15 cellular contexts compared by ENCODE assay signal in genomic region chr10:127997937-127998336, GRCh38.
DNase-seq lines count a peak whose midpoint lies in the region; ATAC-seq and TF ChIP-seq lines count a peak whose summit lies in the region.
"Had no signal": no experiment of that assay in that cellular context is flagged by ENCODE, and none has a peak within 500 bp of the region (broad histone marks: within the 10 kb centered on the region; RNA-seq: fewer than 3 reads in every experiment).

No MANE protein-coding gene starts in this region.

- no peak overlapping the region for H3K4me3 ChIP-seq in GM23338
- H3K4me3 ChIP-seq in rectal smooth muscle tissue (ENCODE audit: low read length): no peak overlapping the region
- no peak overlapping the region for H3K4me3 ChIP-seq in PC-9
- H3K4me3 ChIP-seq: mucosa of descending colon had no signal

- H3K4me1 Mint-ChIP-seq in GM23338: peaks cover 14% of the 10 kb centered on the region; the same call in 2 of the 3 replicates
- peaks cover 5% of the 10 kb centered on the region for H3K4me1 Mint-ChIP-seq in activated naive CD4-positive, alpha-beta T cell treated with anti-CD3 and anti-CD28 coated beads for 36 hours (ENCODE audit: low read depth)

- BruUV-seq in PC-9 (replicated peaks; lab: Mats Ljungman, UMichigan): no TSS peak

- no peak overlapping the region for H3K4me3 Mint-ChIP-seq in GM23338
- no peak overlapping the region for H3K4me3 Mint-ChIP-seq in activated naive CD4-positive, alpha-beta T cell treated with anti-CD3 and anti-CD28 coated beads for 36 hours

- H3K4me2 ChIP-seq in GM23338: no peak overlapping the region
- no peak overlapping the region for H3K4me2 ChIP-seq in PC-9

- H3K36me3 ChIP-seq in GM23338 (ENCODE audit: insufficient read depth) (no peaks in the 10 kb centered on the region), rectal smooth muscle tissue (ENCODE audit: control insufficient read depth, insufficient read depth, low read length) (no peaks in the 10 kb centered on the region), PC-9 (ENCODE audit: low read depth) (no peaks in the 10 kb centered on the region)

- TF ChIP-seq CTCF in GM23338 (conservative IDR thresholded peaks at IDR 0.05; ENCODE audit: low read depth in 2 of 2) (no peak), PC-9 (conservative IDR thresholded peaks at IDR 0.05) (no peak)

- H3K9me3 ChIP-seq in PC-9 (ENCODE audit: insufficient read depth, low read depth): no peaks in the 10 kb centered on the region
- H3K9me3 ChIP-seq: mucosa of descending colon had no signal

- H3K4me1 ChIP-seq in GM23338 (ENCODE audit: insufficient read depth): no peaks in the 10 kb centered on the region
- H3K4me1 ChIP-seq in rectal smooth muscle tissue (ENCODE audit: control insufficient read depth, insufficient read depth, low read length): no peaks in the 10 kb centered on the region
- no peaks in the 10 kb centered on the region for H3K4me1 ChIP-seq in PC-9 (replicated peaks; ENCODE audit: insufficient read depth)

- no peaks in the 10 kb centered on the region for H3F3A ChIP-seq in GM23338 (replicated peaks; ENCODE audit: low read depth)
- H3F3A ChIP-seq in PC-9 (ENCODE audit: insufficient read depth, low read depth): no peaks in the 10 kb centered on the region

- H3K9ac ChIP-seq in rectal smooth muscle tissue (ENCODE audit: low read length): no peak overlapping the region

- H2AFZ ChIP-seq in GM23338: peak overlapping the region; percentile 10; the same call in 1 of the 2 replicates
- H2AFZ ChIP-seq in PC-9: no peak overlapping the region

- H3K27ac Mint-ChIP-seq in GM23338: no peak overlapping the region
- no peak overlapping the region for H3K27ac Mint-ChIP-seq in activated naive CD4-positive, alpha-beta T cell treated with anti-CD3 and anti-CD28 coated beads for 36 hours

- no peaks in the 10 kb centered on the region for H3K9me3 Mint-ChIP-seq in GM23338
- H3K9me3 Mint-ChIP-seq in activated naive CD4-positive, alpha-beta T cell treated with anti-CD3 and anti-CD28 coated beads for 36 hours: no peaks in the 10 kb centered on the region

- H3K9me2 ChIP-seq in GM23338 (ENCODE audit: insufficient read depth) (no peaks in the 10 kb centered on the region), PC-9 (ENCODE audit: insufficient read depth) (no peaks in the 10 kb centered on the region)

- ATAC-seq in GM23338 (no peak), HG03108 (IDR thresholded peaks at IDR 0.05; ENCODE audit: unreplicated experiment) (no peak)
- ATAC-seq: mucosa of descending colon, PC-3 had no signal

- POLR2A ChIA-PET in PC-9 (lab: Charles Lee; ENCODE audit: unreplicated experiment): no interaction called here

- H3K27me3 ChIP-seq in GM23338 (ENCODE audit: insufficient read depth) (no peaks in the 10 kb centered on the region), rectal smooth muscle tissue (ENCODE audit: control insufficient read depth, insufficient read depth, low read length) (no peaks in the 10 kb centered on the region), PC-9 (ENCODE audit: insufficient read depth, low read depth) (no peaks in the 10 kb centered on the region)

- CTCF ChIA-PET in activated naive CD4-positive, alpha-beta T cell treated with anti-CD3 and anti-CD28 coated beads for 36 hours (lab: Charles Lee): no interaction called here
- CTCF ChIA-PET in PC-9 (lab: Charles Lee): no interaction called here

- intact Hi-C loops in activated naive CD4-positive, alpha-beta T cell treated with anti-CD3 and anti-CD28 coated beads for 36 hours (cut with micrococcal nuclease): no loop called here
- intact Hi-C loops in PC-9 (cut with micrococcal nuclease; ENCODE audit: unreplicated experiment): no loop called here

- H3K36me3 Mint-ChIP-seq in GM23338 (ENCODE audit: low read depth): no peaks in the 10 kb centered on the region
- H3K36me3 Mint-ChIP-seq in activated naive CD4-positive, alpha-beta T cell treated with anti-CD3 and anti-CD28 coated beads for 36 hours (ENCODE audit: low read depth): no peaks in the 10 kb centered on the region

- H3K79me2 ChIP-seq in GM23338 (replicated peaks; ENCODE audit: insufficient read depth) (no peaks in the 10 kb centered on the region), PC-9 (ENCODE audit: low read depth) (no peaks in the 10 kb centered on the region)

- H3K27me3 Mint-ChIP-seq in GM23338 (ENCODE audit: insufficient read depth, low read depth, poor library complexity): peaks cover 4% of the 10 kb centered on the region
- H3K27me3 Mint-ChIP-seq in activated naive CD4-positive, alpha-beta T cell treated with anti-CD3 and anti-CD28 coated beads for 36 hours (ENCODE audit: low read depth): peaks cover 38% of the 10 kb centered on the region

- H4K20me1 ChIP-seq in GM23338 (replicated peaks; ENCODE audit: insufficient read depth) (no peaks in the 10 kb centered on the region), PC-9 (ENCODE audit: insufficient read depth) (no peaks in the 10 kb centered on the region)

- no peak for DNase-seq in GM23338 (ENCODE audit: low spot score)
- peak; percentile 65 for DNase-seq in astrocyte of the hippocampus (ENCODE audit: low read depth, low spot score)
- DNase-seq in left kidney (ENCODE audit: low read depth, low spot score): peak; percentile 72
- no peak for DNase-seq in activated naive CD4-positive, alpha-beta T cell treated with anti-CD3 and anti-CD28 coated beads for 36 hours
- no peak for DNase-seq in islet precursor cell
- DNase-seq in PC-9: no peak
- DNase-seq: activated CD8-positive, alpha-beta memory T cell treated with anti-CD3 and anti-CD28 coated beads for 24 hours; HCEC 1CT; mucosa of descending colon; NCI-H2029; NCI-H526; PC-3; stimulated activated CD4-positive, alpha-beta T cell treated with anti-CD3 and anti-CD28 coated beads, Interleukin-2, amount 100 ng/mL, for 48 hours had no signal

- H3K27ac ChIP-seq in GM23338 (ENCODE audit: low read depth): no peak overlapping the region
- peak overlapping the region; percentile 42 for H3K27ac ChIP-seq in rectal smooth muscle tissue (ENCODE audit: low read depth, low read length)
- H3K27ac ChIP-seq in PC-9: no peak overlapping the region

TF ChIP-seq in GM23338, 12 proteins besides CTCF, POLR2A, EP300 and RAD21 (continues in another document):
- TF ChIP-seq ZNF331 (CRISPR knock-in tag; IDR thresholded peaks at IDR 0.05; ENCODE audit: low read depth) (no peak), NANOG (IDR thresholded peaks at IDR 0.05; ENCODE audit: borderline replicate concordance) (no peak), ZNF114 (CRISPR knock-in tag; IDR thresholded peaks at IDR 0.05) (no peak), POLR2AphosphoS5 (IDR thresholded peaks at IDR 0.05; ENCODE audit: low read depth) (no peak), ZNF462 (CRISPR knock-in tag; IDR thresholded peaks at IDR 0.05) (no peak), STAT1 (IDR thresholded peaks at IDR 0.05; ENCODE audit: unreplicated experiment) (no peak)

Comparison
In these comparisons a context has a peak if more than half of its experiments do, and no peak if none do; other contexts are left out.
1. DNase-seq: peak in astrocyte of the hippocampus (single experiment) and left kidney (single experiment); none in GM23338 (single experiment), activated naive CD4-positive, alpha-beta T cell treated with anti-CD3 and anti-CD28 coated beads for 36 hours (single experiment), islet precursor cell (single experiment) and PC-9 (0 of 2).